Comparison of ENCODE assay signal across 9 cellular contexts in genomic region chr17:47942568-47942967, GRCh38. TPM values are rescaled to one million over a fixed set of nuclear protein-coding genes. Genes with fewer than 3 reads are reported as not detected.
DNase-seq lines count a peak whose midpoint lies in the region; ATAC-seq, FAIRE-seq and TF ChIP-seq lines count a peak whose summit lies in the region.
"Had no signal": no experiment of that assay in that cellular context is flagged by ENCODE, and none has a peak within 500 bp of the region (broad histone marks: within the 10 kb centered on the region; RNA-seq: fewer than 3 reads in every experiment).

No MANE protein-coding gene starts in this region.

- peaks cover 35% of the 10 kb centered on the region for H3K4me1 ChIP-seq in CD4-positive, alpha-beta memory T cell (ENCODE audit: insufficient read depth, low read length)
- H3K4me1 ChIP-seq in Loucy (ENCODE audit: insufficient read depth, low read length, poor library complexity, severe bottlenecking): peaks cover 20% of the 10 kb centered on the region

- H3F3A ChIP-seq in Loucy (ENCODE audit: low read depth): no peaks in the 10 kb centered on the region

- no peaks in the 10 kb centered on the region for H4K20me1 ChIP-seq in Loucy (ENCODE audit: insufficient read depth, low read length, poor library complexity, severe bottlenecking)

- no peaks in the 10 kb centered on the region for H3K9me3 Mint-ChIP-seq in CD4-positive, alpha-beta memory T cell
- H3K9me3 Mint-ChIP-seq in natural killer cell: no peaks in the 10 kb centered on the region

- H3K9me2 ChIP-seq in Loucy (replicated peaks; ENCODE audit: low read depth, low read length): no peaks in the 10 kb centered on the region

- peak overlapping the region; percentile 75 for H3K9ac ChIP-seq in Loucy (ENCODE audit: low read depth, low read length, poor library complexity, severe bottlenecking)

- H3K9me3 ChIP-seq in CD4-positive, alpha-beta memory T cell (ENCODE audit: control insufficient read depth in 1 of 2, low read length in 2 of 2): no peaks in the 10 kb centered on the region
- no peaks in the 10 kb centered on the region for H3K9me3 ChIP-seq in Loucy (ENCODE audit: insufficient read depth, low read depth, low read length)

- no peaks in the 10 kb centered on the region for H3K27me3 Mint-ChIP-seq in CD4-positive, alpha-beta memory T cell
- H3K27me3 Mint-ChIP-seq in natural killer cell (ENCODE audit: low read depth in 2 of 2): no peaks in the 10 kb centered on the region

- POLR2A ChIA-PET in CD4-positive, alpha-beta memory T cell (lab: Charles Lee; ENCODE audit: partially characterized antibody): interaction anchor here (1.5 to 3.6 kb wide), 4 partner anchors 9 to 47 kb away, joined by 4 to 34 read pairs (median 18); partner anchors contain the start of genes CDK5RAP3 and SP2

- intact Hi-C loops in CD4-positive, alpha-beta memory T cell (cut with micrococcal nuclease): loop anchor here (5.0 to 10.0 kb wide), 2 partner anchors 142 to 890 kb away; partner anchors contain the start of gene CALCOCO2
- intact Hi-C loops in natural killer cell (cut with micrococcal nuclease): loop anchor here (10.0 kb wide), 3 partner anchors 108 to 162 kb away; partner anchors contain the start of genes CBX1, LRRC46, MRPL10 and SNX11

- TF ChIP-seq CTCF in Loucy (conservative IDR thresholded peaks at IDR 0.05; ENCODE audit: low read length): no peak
- TF ChIP-seq CTCF in bronchial epithelial cell (IDR thresholded peaks at IDR 0.05; ENCODE audit: insufficient read depth, low read length, severe bottlenecking): no peak
- TF ChIP-seq CTCF in natural killer cell (IDR thresholded peaks at IDR 0.05): no peak

- peak overlapping the region; percentile 77 to 95 (median 88) for H3K4me3 Mint-ChIP-seq in CD4-positive, alpha-beta memory T cell
- peak overlapping the region; percentile 45 for H3K4me3 Mint-ChIP-seq in natural killer cell

- H3K79me2 ChIP-seq in Loucy (ENCODE audit: insufficient read depth, low read length): peaks cover 12% of the 10 kb centered on the region

- H3K4me2 ChIP-seq in Loucy (ENCODE audit: low read depth, low read length, poor library complexity, severe bottlenecking): peak overlapping the region; percentile 86

- H3K36me3 ChIP-seq in CD4-positive, alpha-beta memory T cell (ENCODE audit: insufficient read depth, low read length): peaks cover 4% of the 10 kb centered on the region
- H3K36me3 ChIP-seq in Loucy (ENCODE audit: insufficient read depth, low read length) (no peaks in the 10 kb centered on the region), bronchial epithelial cell (ENCODE audit: control insufficient read depth, insufficient read depth, low read length) (peaks cover 12% of the 10 kb centered on the region)

- no peak overlapping the region for H2AFZ ChIP-seq in Loucy (ENCODE audit: low read length)

- no peaks in the 10 kb centered on the region for H3K27me3 ChIP-seq in CD4-positive, alpha-beta memory T cell (ENCODE audit: insufficient read depth, low read length)
- H3K27me3 ChIP-seq in Loucy (ENCODE audit: insufficient read depth, low read length, poor library complexity, severe bottlenecking) (no peaks in the 10 kb centered on the region), bronchial epithelial cell (ENCODE audit: control insufficient read depth, insufficient read depth, low read length) (no peaks in the 10 kb centered on the region)

- peak overlapping the region; percentile 29 to 96 (median 92) for H3K27ac Mint-ChIP-seq in CD4-positive, alpha-beta memory T cell
- H3K27ac Mint-ChIP-seq in natural killer cell: peak overlapping the region in 1 of 2 donors; percentile 92

- H3K4me3 ChIP-seq in CD4-positive, alpha-beta memory T cell (ENCODE audit: low read length in 2 of 2): no peak overlapping the region
- peak overlapping the region; percentile 80 for H3K4me3 ChIP-seq in Loucy (ENCODE audit: low read length, poor library complexity, severe bottlenecking)
- peak overlapping the region; percentile 77 for H3K4me3 ChIP-seq in bronchial epithelial cell (ENCODE audit: low read depth, low read length)

- ATAC-seq in natural killer cell (no peak), HG02798 (IDR thresholded peaks at IDR 0.05; ENCODE audit: poor library complexity, unreplicated experiment) (no peak), GM19452 (IDR thresholded peaks at IDR 0.05; ENCODE audit: unreplicated experiment) (no peak)

- DNase-seq in CD4-positive, alpha-beta memory T cell: no peak
- DNase-seq in bronchial epithelial cell (ENCODE audit: low read depth): no peak
- no peak for DNase-seq in natural killer cell
- DNase-seq in NCI-H2171 treated with DMSO at 0.1 percent for 48 hours (lab: John Stamatoyannopoulos, UW): no peak
- no peak for DNase-seq in KG1 (lab: John Stamatoyannopoulos, UW)
- DNase-seq: NCI-H446 had no signal

- peaks cover 12 to 20% of the 10 kb centered on the region in 2 donors for H3K36me3 Mint-ChIP-seq in CD4-positive, alpha-beta memory T cell
- H3K36me3 Mint-ChIP-seq in natural killer cell: no peaks in the 10 kb centered on the region

- FAIRE-seq in bronchial epithelial cell (lab: Jason Lieb, UNC): no peak

- CTCF ChIA-PET in CD4-positive, alpha-beta memory T cell (lab: Charles Lee; ENCODE audit: partially characterized antibody): interaction anchor here (0.9 to 15.5 kb wide), 5 partner anchors 6 to 101 kb away, joined by 3 to 244 read pairs (median 4); partner anchors contain the start of gene CDK5RAP3

- H3K4me1 Mint-ChIP-seq in CD4-positive, alpha-beta memory T cell: peaks cover 23 to 50% (median 35%) of the 10 kb centered on the region in 4 donors
- H3K4me1 Mint-ChIP-seq in natural killer cell: peaks cover 27 to 42% of the 10 kb centered on the region in 2 donors

- H3K27ac ChIP-seq in CD4-positive, alpha-beta memory T cell (ENCODE audit: low read depth, low read length): no peak overlapping the region

RNA-seq across cellular contexts. Expression of gene PNPO, which starts 1.2 kb away (rescaled TPM):
- 10 to 100 TPM; 12.1 TPM for total RNA-seq in CD4-positive, alpha-beta memory T cell
- 10 to 100 TPM; 19.9 to 23.4 TPM for polyA plus RNA-seq in CD4-positive, alpha-beta memory T cell
- total RNA-seq in bronchial epithelial cell: 23.7 and 25.3 TPM in 2 replicates
- 10 to 100 TPM in 1 of 3 donors, 1 to 10 TPM in 2; 6.0 to 10.9 (median 9.3) TPM for total RNA-seq in natural killer cell

RNA-seq across cellular contexts. Expression of gene PRR15L, which starts 15.1 kb away (rescaled TPM):
- not detected for total RNA-seq in CD4-positive, alpha-beta memory T cell
- polyA plus RNA-seq in CD4-positive, alpha-beta memory T cell: under 1 TPM in 1 of 2 donors, not detected in 1; 0.11 TPM
- 1.6 and 9.1 TPM in 2 replicates for total RNA-seq in bronchial epithelial cell
- not detected for total RNA-seq in natural killer cell

RNA-seq across cellular contexts. Expression of gene CDK5RAP3, which starts 28.3 kb away (rescaled TPM):
- total RNA-seq in CD4-positive, alpha-beta memory T cell: 100 to 1,000 TPM; 340 to 343 TPM
- 10 to 100 TPM; 75.1 to 99.2 TPM for polyA plus RNA-seq in CD4-positive, alpha-beta memory T cell
- total RNA-seq in bronchial epithelial cell (77.1 and 89.8 TPM in 2 replicates), natural killer cell (100 to 1,000 TPM; 289 to 300 (median 292) TPM)

RNA-seq across cellular contexts. Expression of gene SP2, which starts 46.5 kb away (rescaled TPM):
- 10 to 100 TPM; 39.6 to 39.9 TPM for total RNA-seq in CD4-positive, alpha-beta memory T cell
- 10 to 100 TPM in 1 of 2 donors, 1 to 10 TPM in 1; 3.0 to 17.1 TPM for polyA plus RNA-seq in CD4-positive, alpha-beta memory T cell
- total RNA-seq in bronchial epithelial cell (1.1 and 1.7 TPM in 2 replicates), natural killer cell (10 to 100 TPM; 29.4 to 44.1 (median 33.1) TPM)

Comparison
In these comparisons a context has a peak if more than half of its experiments do, and no peak if none do; other contexts are left out.
1. H3K4me3 ChIP-seq: peak in Loucy (single experiment) and bronchial epithelial cell (single experiment); none in CD4-positive, alpha-beta memory T cell (0 of 2).